In the genomic region with DNA sequence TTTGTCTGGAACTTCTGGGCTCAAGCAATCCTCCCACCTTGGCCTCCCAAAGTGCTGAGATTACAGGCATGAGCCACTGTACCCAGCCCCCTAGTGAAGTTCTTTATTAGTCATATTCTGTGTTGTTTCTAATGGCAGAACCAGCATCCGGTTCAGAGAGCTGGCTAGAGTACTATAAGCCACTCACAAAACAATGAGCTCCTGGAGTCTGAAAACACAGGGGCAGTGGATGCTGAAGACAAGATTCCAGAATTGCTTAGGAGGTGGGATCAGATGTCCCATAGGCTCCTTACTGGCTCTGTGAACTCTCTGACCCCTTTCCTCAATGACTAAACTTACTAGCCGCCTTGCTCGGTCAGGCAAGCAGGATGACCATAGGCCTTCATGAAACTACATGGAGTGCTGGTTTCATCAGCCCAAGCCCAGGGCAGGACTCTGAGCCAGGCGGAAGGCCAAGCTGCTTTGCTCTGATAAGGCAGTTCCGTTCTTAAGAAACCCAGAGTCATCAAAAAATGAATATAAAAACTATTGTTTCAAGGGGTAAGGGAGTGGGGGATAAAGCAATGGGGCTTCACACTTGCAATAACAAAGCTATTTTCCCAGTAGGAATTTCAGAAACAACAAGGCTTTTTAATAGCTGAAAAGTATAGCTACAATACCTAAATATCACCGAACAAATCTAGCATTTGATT, we compare ENCODE assay signal across 1 cellular context.
TF ChIP-seq lines count a peak whose summit lies in the region.

No MANE protein-coding gene starts in this region.

TF ChIP-seq in K562, 482 proteins besides CTCF, POLR2A, EP300 and RAD21 (continued from another document and continues in another):
- TF ChIP-seq, protein P1, sequence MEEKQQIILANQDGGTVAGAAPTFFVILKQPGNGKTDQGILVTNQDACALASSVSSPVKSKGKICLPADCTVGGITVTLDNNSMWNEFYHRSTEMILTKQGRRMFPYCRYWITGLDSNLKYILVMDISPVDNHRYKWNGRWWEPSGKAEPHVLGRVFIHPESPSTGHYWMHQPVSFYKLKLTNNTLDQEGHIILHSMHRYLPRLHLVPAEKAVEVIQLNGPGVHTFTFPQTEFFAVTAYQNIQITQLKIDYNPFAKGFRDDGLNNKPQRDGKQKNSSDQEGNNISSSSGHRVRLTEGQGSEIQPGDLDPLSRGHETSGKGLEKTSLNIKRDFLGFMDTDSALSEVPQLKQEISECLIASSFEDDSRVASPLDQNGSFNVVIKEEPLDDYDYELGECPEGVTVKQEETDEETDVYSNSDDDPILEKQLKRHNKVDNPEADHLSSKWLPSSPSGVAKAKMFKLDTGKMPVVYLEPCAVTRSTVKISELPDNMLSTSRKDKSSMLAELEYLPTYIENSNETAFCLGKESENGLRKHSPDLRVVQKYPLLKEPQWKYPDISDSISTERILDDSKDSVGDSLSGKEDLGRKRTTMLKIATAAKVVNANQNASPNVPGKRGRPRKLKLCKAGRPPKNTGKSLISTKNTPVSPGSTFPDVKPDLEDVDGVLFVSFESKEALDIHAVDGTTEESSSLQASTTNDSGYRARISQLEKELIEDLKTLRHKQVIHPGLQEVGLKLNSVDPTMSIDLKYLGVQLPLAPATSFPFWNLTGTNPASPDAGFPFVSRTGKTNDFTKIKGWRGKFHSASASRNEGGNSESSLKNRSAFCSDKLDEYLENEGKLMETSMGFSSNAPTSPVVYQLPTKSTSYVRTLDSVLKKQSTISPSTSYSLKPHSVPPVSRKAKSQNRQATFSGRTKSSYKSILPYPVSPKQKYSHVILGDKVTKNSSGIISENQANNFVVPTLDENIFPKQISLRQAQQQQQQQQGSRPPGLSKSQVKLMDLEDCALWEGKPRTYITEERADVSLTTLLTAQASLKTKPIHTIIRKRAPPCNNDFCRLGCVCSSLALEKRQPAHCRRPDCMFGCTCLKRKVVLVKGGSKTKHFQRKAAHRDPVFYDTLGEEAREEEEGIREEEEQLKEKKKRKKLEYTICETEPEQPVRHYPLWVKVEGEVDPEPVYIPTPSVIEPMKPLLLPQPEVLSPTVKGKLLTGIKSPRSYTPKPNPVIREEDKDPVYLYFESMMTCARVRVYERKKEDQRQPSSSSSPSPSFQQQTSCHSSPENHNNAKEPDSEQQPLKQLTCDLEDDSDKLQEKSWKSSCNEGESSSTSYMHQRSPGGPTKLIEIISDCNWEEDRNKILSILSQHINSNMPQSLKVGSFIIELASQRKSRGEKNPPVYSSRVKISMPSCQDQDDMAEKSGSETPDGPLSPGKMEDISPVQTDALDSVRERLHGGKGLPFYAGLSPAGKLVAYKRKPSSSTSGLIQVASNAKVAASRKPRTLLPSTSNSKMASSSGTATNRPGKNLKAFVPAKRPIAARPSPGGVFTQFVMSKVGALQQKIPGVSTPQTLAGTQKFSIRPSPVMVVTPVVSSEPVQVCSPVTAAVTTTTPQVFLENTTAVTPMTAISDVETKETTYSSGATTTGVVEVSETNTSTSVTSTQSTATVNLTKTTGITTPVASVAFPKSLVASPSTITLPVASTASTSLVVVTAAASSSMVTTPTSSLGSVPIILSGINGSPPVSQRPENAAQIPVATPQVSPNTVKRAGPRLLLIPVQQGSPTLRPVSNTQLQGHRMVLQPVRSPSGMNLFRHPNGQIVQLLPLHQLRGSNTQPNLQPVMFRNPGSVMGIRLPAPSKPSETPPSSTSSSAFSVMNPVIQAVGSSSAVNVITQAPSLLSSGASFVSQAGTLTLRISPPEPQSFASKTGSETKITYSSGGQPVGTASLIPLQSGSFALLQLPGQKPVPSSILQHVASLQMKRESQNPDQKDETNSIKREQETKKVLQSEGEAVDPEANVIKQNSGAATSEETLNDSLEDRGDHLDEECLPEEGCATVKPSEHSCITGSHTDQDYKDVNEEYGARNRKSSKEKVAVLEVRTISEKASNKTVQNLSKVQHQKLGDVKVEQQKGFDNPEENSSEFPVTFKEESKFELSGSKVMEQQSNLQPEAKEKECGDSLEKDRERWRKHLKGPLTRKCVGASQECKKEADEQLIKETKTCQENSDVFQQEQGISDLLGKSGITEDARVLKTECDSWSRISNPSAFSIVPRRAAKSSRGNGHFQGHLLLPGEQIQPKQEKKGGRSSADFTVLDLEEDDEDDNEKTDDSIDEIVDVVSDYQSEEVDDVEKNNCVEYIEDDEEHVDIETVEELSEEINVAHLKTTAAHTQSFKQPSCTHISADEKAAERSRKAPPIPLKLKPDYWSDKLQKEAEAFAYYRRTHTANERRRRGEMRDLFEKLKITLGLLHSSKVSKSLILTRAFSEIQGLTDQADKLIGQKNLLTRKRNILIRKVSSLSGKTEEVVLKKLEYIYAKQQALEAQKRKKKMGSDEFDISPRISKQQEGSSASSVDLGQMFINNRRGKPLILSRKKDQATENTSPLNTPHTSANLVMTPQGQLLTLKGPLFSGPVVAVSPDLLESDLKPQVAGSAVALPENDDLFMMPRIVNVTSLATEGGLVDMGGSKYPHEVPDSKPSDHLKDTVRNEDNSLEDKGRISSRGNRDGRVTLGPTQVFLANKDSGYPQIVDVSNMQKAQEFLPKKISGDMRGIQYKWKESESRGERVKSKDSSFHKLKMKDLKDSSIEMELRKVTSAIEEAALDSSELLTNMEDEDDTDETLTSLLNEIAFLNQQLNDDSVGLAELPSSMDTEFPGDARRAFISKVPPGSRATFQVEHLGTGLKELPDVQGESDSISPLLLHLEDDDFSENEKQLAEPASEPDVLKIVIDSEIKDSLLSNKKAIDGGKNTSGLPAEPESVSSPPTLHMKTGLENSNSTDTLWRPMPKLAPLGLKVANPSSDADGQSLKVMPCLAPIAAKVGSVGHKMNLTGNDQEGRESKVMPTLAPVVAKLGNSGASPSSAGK (IDR thresholded peaks at IDR 0.05), result no peak
- TF ChIP-seq, protein P2, sequence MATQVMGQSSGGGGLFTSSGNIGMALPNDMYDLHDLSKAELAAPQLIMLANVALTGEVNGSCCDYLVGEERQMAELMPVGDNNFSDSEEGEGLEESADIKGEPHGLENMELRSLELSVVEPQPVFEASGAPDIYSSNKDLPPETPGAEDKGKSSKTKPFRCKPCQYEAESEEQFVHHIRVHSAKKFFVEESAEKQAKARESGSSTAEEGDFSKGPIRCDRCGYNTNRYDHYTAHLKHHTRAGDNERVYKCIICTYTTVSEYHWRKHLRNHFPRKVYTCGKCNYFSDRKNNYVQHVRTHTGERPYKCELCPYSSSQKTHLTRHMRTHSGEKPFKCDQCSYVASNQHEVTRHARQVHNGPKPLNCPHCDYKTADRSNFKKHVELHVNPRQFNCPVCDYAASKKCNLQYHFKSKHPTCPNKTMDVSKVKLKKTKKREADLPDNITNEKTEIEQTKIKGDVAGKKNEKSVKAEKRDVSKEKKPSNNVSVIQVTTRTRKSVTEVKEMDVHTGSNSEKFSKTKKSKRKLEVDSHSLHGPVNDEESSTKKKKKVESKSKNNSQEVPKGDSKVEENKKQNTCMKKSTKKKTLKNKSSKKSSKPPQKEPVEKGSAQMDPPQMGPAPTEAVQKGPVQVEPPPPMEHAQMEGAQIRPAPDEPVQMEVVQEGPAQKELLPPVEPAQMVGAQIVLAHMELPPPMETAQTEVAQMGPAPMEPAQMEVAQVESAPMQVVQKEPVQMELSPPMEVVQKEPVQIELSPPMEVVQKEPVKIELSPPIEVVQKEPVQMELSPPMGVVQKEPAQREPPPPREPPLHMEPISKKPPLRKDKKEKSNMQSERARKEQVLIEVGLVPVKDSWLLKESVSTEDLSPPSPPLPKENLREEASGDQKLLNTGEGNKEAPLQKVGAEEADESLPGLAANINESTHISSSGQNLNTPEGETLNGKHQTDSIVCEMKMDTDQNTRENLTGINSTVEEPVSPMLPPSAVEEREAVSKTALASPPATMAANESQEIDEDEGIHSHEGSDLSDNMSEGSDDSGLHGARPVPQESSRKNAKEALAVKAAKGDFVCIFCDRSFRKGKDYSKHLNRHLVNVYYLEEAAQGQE (CRISPR knock-in tag; IDR thresholded peaks at IDR 0.05; ENCODE audit: low read depth), result no peak
- TF ChIP-seq BDP1 (IDR thresholded peaks at IDR 0.05; ENCODE audit: insufficient read depth, insufficient read length) (no peak), MEIS2 (IDR thresholded peaks at IDR 0.05; ENCODE audit: partially characterized antibody) (peak; percentile 42), STAG1 (CRISPR knock-in tag; IDR thresholded peaks at IDR 0.05; ENCODE audit: borderline replicate concordance) (no peak), CBX2 (IDR thresholded peaks at IDR 0.05; ENCODE audit: insufficient read depth, low read length, poor library complexity, severe bottlenecking) (no peak), ZNF347 (CRISPR knock-in tag; IDR thresholded peaks at IDR 0.05; ENCODE audit: low read depth) (no peak), ZNF655 (CRISPR knock-in tag; IDR thresholded peaks at IDR 0.05) (no peak), HNRNPH1 (optimal IDR thresholded peaks at IDR 0.05; ENCODE audit: low read depth, low read length) (no peak), CBX3 (IDR thresholded peaks at IDR 0.05; ENCODE audit: borderline replicate concordance in 1 of 2, low read length in 2 of 2) (peak in 1 of 2 experiments; percentile 75; a peak in 1 of 3 replicates), NONO (IDR thresholded peaks at IDR 0.05; ENCODE audit: low read depth in 2 of 2, low read length in 1 of 2) (no peak), THRAP3 (IDR thresholded peaks at IDR 0.05; ENCODE audit: borderline replicate concordance) (no peak), PKNOX1 (IDR thresholded peaks at IDR 0.05) (no peak), MECOM (CRISPR knock-in tag; IDR thresholded peaks at IDR 0.05) (peak; percentile 76), EZH2 (IDR thresholded peaks at IDR 0.05; ENCODE audit: borderline replicate concordance, low read depth, low read length) (no peak), BHLHE40 (IDR thresholded peaks at IDR 0.05; ENCODE audit: low read length) (peak; percentile 37), NFIX (CRISPR knock-in tag; IDR thresholded peaks at IDR 0.05; ENCODE audit: low read depth) (0 out of 2 replicates have a peak, but pooled peaks have one; percentile 27), ZNF586 (CRISPR knock-in tag; conservative IDR thresholded peaks at IDR 0.05) (no peak), L3MBTL2 (IDR thresholded peaks at IDR 0.05) (peak; percentile 65), CHAMP1 (IDR thresholded peaks at IDR 0.05) (no peak), E2F4 (CRISPR knock-in tag; IDR thresholded peaks at IDR 0.05; ENCODE audit: low read depth) (no peak), KDM4B (IDR thresholded peaks at IDR 0.05; ENCODE audit: borderline replicate concordance in 2 of 2, low read depth in 1 of 2) (no peak), SAFB2 (IDR thresholded peaks at IDR 0.05; ENCODE audit: borderline replicate concordance, low read depth, low read length, severe bottlenecking) (no peak)
- TF ChIP-seq, protein P3, sequence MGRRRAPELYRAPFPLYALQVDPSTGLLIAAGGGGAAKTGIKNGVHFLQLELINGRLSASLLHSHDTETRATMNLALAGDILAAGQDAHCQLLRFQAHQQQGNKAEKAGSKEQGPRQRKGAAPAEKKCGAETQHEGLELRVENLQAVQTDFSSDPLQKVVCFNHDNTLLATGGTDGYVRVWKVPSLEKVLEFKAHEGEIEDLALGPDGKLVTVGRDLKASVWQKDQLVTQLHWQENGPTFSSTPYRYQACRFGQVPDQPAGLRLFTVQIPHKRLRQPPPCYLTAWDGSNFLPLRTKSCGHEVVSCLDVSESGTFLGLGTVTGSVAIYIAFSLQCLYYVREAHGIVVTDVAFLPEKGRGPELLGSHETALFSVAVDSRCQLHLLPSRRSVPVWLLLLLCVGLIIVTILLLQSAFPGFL (CRISPR knock-in tag; IDR thresholded peaks at IDR 0.05), result no peak
- TF ChIP-seq, protein P4, sequence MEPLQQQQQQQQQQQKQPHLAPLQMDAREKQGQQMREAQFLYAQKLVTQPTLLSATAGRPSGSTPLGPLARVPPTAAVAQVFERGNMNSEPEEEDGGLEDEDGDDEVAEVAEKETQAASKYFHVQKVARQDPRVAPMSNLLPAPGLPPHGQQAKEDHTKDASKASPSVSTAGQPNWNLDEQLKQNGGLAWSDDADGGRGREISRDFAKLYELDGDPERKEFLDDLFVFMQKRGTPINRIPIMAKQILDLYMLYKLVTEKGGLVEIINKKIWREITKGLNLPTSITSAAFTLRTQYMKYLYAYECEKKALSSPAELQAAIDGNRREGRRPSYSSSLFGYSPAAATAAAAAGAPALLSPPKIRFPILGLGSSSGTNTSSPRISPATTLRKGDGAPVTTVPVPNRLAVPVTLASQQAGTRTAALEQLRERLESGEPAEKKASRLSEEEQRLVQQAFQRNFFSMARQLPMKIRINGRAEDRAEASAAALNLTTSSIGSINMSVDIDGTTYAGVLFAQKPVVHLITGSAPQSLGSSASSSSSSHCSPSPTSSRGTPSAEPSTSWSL (CRISPR knock-in tag; IDR thresholded peaks at IDR 0.05; ENCODE audit: borderline replicate concordance), result no peak
